ENCODE assay signal across 8 cellular contexts in the genomic region with DNA sequence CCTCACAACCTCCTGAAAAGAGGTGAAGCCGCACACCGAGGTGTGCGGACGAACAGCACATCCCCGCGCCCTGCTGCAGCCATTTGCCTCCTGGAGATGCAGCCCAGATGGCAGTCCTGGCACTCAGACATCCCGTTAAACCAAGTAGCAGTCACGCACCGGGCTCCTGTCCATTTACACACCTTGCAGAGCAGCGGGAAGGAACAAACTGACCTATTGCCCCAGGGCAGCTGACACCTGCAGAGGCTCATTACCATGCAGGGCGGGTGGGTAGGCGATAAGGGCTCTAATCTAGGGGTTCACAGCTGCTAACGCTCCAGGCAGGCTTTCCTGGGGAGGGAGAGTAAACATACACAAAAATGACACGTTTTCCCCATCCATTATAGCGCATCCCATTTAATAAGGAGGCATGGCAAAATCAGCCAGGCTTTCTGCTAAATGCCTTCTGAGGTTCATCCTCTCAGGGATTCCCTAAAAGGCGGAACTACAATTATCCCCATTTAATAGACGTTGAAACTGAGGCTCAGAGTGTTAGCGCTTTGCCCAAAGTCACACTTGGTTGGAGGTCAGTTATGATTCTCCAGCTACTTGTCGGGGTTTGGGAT. TPM values are rescaled to one million over a fixed set of nuclear protein-coding genes. Genes with fewer than 3 reads are reported as not detected.
A peak's percentile ranks its signal among the peaks of the same experiment; 100 is the strongest.
DNase-seq lines count a peak whose midpoint lies in the region; ATAC-seq and TF ChIP-seq lines count a peak whose summit lies in the region.

No MANE protein-coding gene starts in this region.

- no peaks in the 10 kb centered on the region for H3K27me3 ChIP-seq in BE2C

- no peak for ATAC-seq in GM19452 (IDR thresholded peaks at IDR 0.05; ENCODE audit: unreplicated experiment)

- TF ChIP-seq CTCF in cardiac fibroblast (IDR thresholded peaks at IDR 0.05; ENCODE audit: low read depth, low read length) (no peak), BE2C (IDR thresholded peaks at IDR 0.05; ENCODE audit: low read depth, low read length) (no peak)

- peak; percentile 39 for DNase-seq in ELR (ENCODE audit: low read depth)
- peak; percentile 70 to 91 for DNase-seq in NCI-H2081 (lab: John Stamatoyannopoulos, UW)
- peak in 1 of 2 donors; percentile 34 for DNase-seq in cardiac fibroblast (ENCODE audit: low read depth in 2 of 2)
- DNase-seq in BE2C, result no peak
- DNase-seq in D341Med (ENCODE audit: low spot score), result no peak
- no peak for DNase-seq in amniotic stem cell (lab: John Stamatoyannopoulos, UW)

- peak overlapping the region; percentile 75 for H3K27ac ChIP-seq in mesodermal cell (ENCODE audit: low read depth, low read length, severe bottlenecking)

- 12 to 18% methylated on average over 16 to 18 of the region's 19 CpGs for WGBS in mesodermal cell (ENCODE audit: insufficient coverage in 2 of 2), 2 experiments

- no peaks in the 10 kb centered on the region for H3K9me3 ChIP-seq in mesodermal cell (ENCODE audit: control insufficient read depth, low read length)
- H3K9me3 ChIP-seq in BE2C, result no peaks in the 10 kb centered on the region

- peak overlapping the region; percentile 53 to 74 for H3K4me3 ChIP-seq in cardiac fibroblast (replicated peaks in 1 of 2; ENCODE audit: low read depth in 2 of 2, low read length in 2 of 2)
- H3K4me3 ChIP-seq in mesodermal cell (ENCODE audit: extremely low read depth, insufficient read depth, low read length, poor library complexity, severe bottlenecking), result peak overlapping the region; percentile 37
- H3K4me3 ChIP-seq in BE2C (ENCODE audit: low read depth, low read length), result no peak overlapping the region

- H3K36me3 ChIP-seq in mesodermal cell (ENCODE audit: control insufficient read depth, insufficient read depth, low read length), result peaks cover 12% of the 10 kb centered on the region
- peaks cover 4% of the 10 kb centered on the region; the same call in 1 of the 2 replicates for H3K36me3 ChIP-seq in BE2C

- peaks cover 50% of the 10 kb centered on the region for H3K4me1 ChIP-seq in mesodermal cell (ENCODE audit: control insufficient read depth, insufficient read depth, low read length, poor library complexity, severe bottlenecking)
- no peaks in the 10 kb centered on the region for H3K4me1 ChIP-seq in BE2C

RNA-seq across cellular contexts. Expression of gene EHBP1L1, which starts 0.8 kb away (rescaled TPM):
- 18.8 TPM for polyA plus RNA-seq in mesodermal cell (2013, experiment 1 of 2)
- polyA plus RNA-seq in mesodermal cell (2013, experiment 2 of 2), result 18.2 TPM
- polyA plus RNA-seq in BE2C (2012; ENCODE audit: insufficient read depth, insufficient read length, low read depth), result 3.9 TPM

RNA-seq across cellular contexts. Expression of gene FAM89B, which starts 2.7 kb away (rescaled TPM):
- polyA plus RNA-seq in mesodermal cell (2013, experiment 1 of 2), result 52.9 TPM
- 41.6 TPM for polyA plus RNA-seq in mesodermal cell (2013, experiment 2 of 2)
- 68.0 TPM for polyA plus RNA-seq in BE2C (2012; ENCODE audit: insufficient read depth, insufficient read length, low read depth)

RNA-seq across cellular contexts. Expression of gene ZNRD2, which starts 4.8 kb away (rescaled TPM):
- 59.5 TPM for polyA plus RNA-seq in mesodermal cell (2013, experiment 1 of 2)
- 49.2 TPM for polyA plus RNA-seq in mesodermal cell (2013, experiment 2 of 2)
- polyA plus RNA-seq in BE2C (2012; ENCODE audit: insufficient read depth, insufficient read length, low read depth), result 321 TPM

RNA-seq across cellular contexts. Expression of gene LTBP3, which starts 16.9 kb away (rescaled TPM):
- 24.9 TPM for polyA plus RNA-seq in mesodermal cell (2013, experiment 1 of 2)
- polyA plus RNA-seq in mesodermal cell (2013, experiment 2 of 2), result 23.5 TPM
- polyA plus RNA-seq in BE2C (2012; ENCODE audit: insufficient read depth, insufficient read length, low read depth), result 99.8 TPM

RNA-seq across cellular contexts. Expression of gene KCNK7, which starts 20.5 kb away (rescaled TPM):
- polyA plus RNA-seq in mesodermal cell (2013, experiment 1 of 2), result not detected
- polyA plus RNA-seq in mesodermal cell (2013, experiment 2 of 2), result not detected
- polyA plus RNA-seq in BE2C (2012; ENCODE audit: insufficient read depth, insufficient read length, low read depth), result 2.2 TPM

Comparison
In these comparisons a context has a peak if more than half of its experiments do, and no peak if none do; other contexts are left out.
1. DNase-seq: peak in ELR (single experiment) and NCI-H2081 (2 of 2); none in BE2C (single experiment), D341Med (single experiment) and amniotic stem cell (single experiment).